Comparison of ENCODE assay signal across 8 cellular contexts in the genomic region with DNA sequence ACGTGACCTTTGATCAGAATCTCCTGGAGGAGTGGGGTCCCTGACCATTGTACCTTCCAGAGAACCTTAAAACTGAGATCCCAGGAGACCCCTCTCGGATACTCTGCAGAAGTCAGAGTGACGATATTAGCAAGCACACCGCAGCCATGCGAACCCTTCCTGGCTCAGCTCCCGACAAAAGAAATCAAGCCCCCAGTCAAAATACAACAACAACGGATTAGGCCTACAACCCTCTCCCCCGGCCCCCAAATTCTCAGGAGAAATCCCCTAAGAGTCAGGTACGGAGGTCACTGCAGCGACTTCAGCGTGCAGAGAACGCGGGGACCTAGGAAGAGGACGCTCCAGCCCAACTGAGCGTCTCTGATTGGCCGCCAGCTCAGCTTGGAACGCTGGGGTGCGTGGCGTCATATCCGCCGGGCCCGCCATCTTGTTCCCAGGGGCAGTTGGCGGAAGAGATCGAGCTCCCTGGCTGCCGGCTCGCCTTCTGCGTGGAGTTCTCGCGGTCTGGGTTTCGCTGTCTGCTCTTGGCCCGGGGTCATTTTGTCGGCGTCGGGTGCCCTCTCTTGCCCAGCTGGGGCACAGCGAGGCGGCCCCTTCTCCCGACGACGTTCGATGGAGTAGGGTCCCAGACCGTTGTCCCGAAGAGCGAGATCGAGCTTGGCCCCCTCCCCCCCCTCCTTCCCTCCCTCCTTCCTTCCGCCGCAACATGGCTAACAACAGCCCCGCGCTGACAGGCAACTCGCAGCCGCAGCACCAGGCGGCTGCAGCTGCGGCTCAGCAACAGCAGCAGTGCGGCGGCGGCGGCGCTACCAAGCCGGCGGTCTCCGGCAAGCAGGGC. TPM values are rescaled to one million over a fixed set of nuclear protein-coding genes. Genes with fewer than 3 reads are reported as not detected.
DNase-seq lines count a peak whose midpoint lies in the region; ATAC-seq and TF ChIP-seq lines count a peak whose summit lies in the region.

A gene with protein sequence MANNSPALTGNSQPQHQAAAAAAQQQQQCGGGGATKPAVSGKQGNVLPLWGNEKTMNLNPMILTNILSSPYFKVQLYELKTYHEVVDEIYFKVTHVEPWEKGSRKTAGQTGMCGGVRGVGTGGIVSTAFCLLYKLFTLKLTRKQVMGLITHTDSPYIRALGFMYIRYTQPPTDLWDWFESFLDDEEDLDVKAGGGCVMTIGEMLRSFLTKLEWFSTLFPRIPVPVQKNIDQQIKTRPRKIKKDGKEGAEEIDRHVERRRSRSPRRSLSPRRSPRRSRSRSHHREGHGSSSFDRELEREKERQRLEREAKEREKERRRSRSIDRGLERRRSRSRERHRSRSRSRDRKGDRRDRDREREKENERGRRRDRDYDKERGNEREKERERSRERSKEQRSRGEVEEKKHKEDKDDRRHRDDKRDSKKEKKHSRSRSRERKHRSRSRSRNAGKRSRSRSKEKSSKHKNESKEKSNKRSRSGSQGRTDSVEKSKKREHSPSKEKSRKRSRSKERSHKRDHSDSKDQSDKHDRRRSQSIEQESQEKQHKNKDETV (plus strand): TSS at position 425 of the 838 bp plus-strand sequence. CDS start 282 bp downstream, at position 707.

- DNase-seq in A673 (ENCODE audit: low spot score): peak; percentile 97
- peak; percentile 82 for DNase-seq in NCI-H2196 treated with DMSO at 0.1 percent for 48 hours (lab: John Stamatoyannopoulos, UW; ENCODE audit: unreplicated experiment)
- DNase-seq in WERI-Rb-1: peak; percentile 94
- peak; percentile 88 for DNase-seq in mammary epithelial cell
- DNase-seq in iPS-NIHi11 (ENCODE audit: low spot score): peak; percentile 95
- peak; percentile 76 for DNase-seq in smooth muscle cell (lab: John Stamatoyannopoulos, UW; ENCODE audit: unreplicated experiment)

- intact Hi-C loops in A673 (cut with micrococcal nuclease; ENCODE audit: unreplicated experiment) (loop anchor here (2.0 to 10.0 kb wide), 2 partner anchors 55 to 203 kb away; a partner anchor contains a TSS), mammary epithelial cell (cut with micrococcal nuclease) (loop anchor here (1.0 to 5.0 kb wide), 6 partner anchors 29 to 420 kb away; a partner anchor contains a TSS)

- H2AFZ ChIP-seq in mammary epithelial cell (ENCODE audit: low read depth, low read length) (peak within 1 kb of the TSS; percentile 92), smooth muscle cell (ENCODE audit: low read depth) (peak within 1 kb of the TSS; percentile 79)

- dilution Hi-C loops in mammary epithelial cell (cut with HindIII; ENCODE audit: low sequenced_read_pairs): no loop called here

- POLR2A ChIA-PET in A673 (lab: Charles Lee; ENCODE audit: low non-redundant PET): interaction anchor here (0.5 kb wide), 1 partner anchor 171 kb away, joined by 13 read pairs; no protein-coding TSS in a partner anchor

- BruUV-seq in A673 (replicated peaks; lab: Mats Ljungman, UMichigan): no TSS peak
- TSS peak; percentile 74 for BruUV-seq in mammary epithelial cell (replicated peaks; lab: Mats Ljungman, UMichigan)

- H3K27me3 ChIP-seq in A673 (replicated peaks; ENCODE audit: insufficient read depth, low read depth, low read length, poor library complexity) (no peaks in the 10 kb centered on the region), WERI-Rb-1 (ENCODE audit: insufficient read depth, low read depth, severe bottlenecking) (no peaks in the 10 kb centered on the region), mammary epithelial cell (ENCODE audit: insufficient read depth, low read length) (no peaks in the 10 kb centered on the region), smooth muscle cell (ENCODE audit: low read depth) (no peaks in the 10 kb centered on the region)

- H3K9me3 ChIP-seq in A673 (ENCODE audit: low read depth, low read length, poor library complexity, severe bottlenecking) (no peaks in the 10 kb centered on the region), WERI-Rb-1 (ENCODE audit: severe bottlenecking) (no peaks in the 10 kb centered on the region), mammary epithelial cell (replicated peaks; ENCODE audit: insufficient read depth, low read length) (no peaks in the 10 kb centered on the region), smooth muscle cell (replicated peaks; ENCODE audit: low read depth) (no peaks in the 10 kb centered on the region)

- H3K27ac ChIP-seq in A673 (ENCODE audit: low read depth, low read length, poor library complexity, severe bottlenecking) (peak within 1 kb of the TSS; percentile 94), WERI-Rb-1 (peak within 1 kb of the TSS; percentile 97), mammary epithelial cell (ENCODE audit: insufficient read depth, low read depth, low read length) (peak within 1 kb of the TSS; percentile 75), smooth muscle cell (ENCODE audit: low read depth) (peak within 1 kb of the TSS; percentile 93)

- under 1% methylated on average over 19 of the region's 60 CpGs for WGBS in mammary epithelial cell (ENCODE audit: low coverage, missing lambda C conversion rate)
- 1% methylated on average over 53 of the region's 60 CpGs for WGBS in smooth muscle cell (ENCODE audit: low lambda C conversion rate)

- H4K20me1 ChIP-seq in mammary epithelial cell (ENCODE audit: insufficient read depth, low read length): peaks cover 2% of the 10 kb centered on the region
- peaks cover 46% of the 10 kb centered on the region for H4K20me1 ChIP-seq in smooth muscle cell (ENCODE audit: low read depth)

- H3K4me2 ChIP-seq in mammary epithelial cell (ENCODE audit: insufficient read depth, low read depth, low read length): peak within 1 kb of the TSS; percentile 91
- H3K4me2 ChIP-seq in smooth muscle cell: peak within 1 kb of the TSS; percentile 95

- H3K4me3 ChIP-seq in A673 (ENCODE audit: low read depth, low read length, poor library complexity, severe bottlenecking) (peak within 1 kb of the TSS; percentile 77), WERI-Rb-1 (ENCODE audit: low read depth, low read length) (peak within 1 kb of the TSS; percentile 99), mammary epithelial cell (replicated peaks in 1 of 3; ENCODE audit: insufficient read depth in 1 of 3, low read depth in 2 of 3, low read length in 3 of 3) (peak within 1 kb of the TSS; percentile 87 to 96 (median 94)), smooth muscle cell (peak within 1 kb of the TSS; percentile 97)

- H3F3A ChIP-seq in smooth muscle cell (ENCODE audit: low read depth): no peaks in the 10 kb centered on the region

- H3K9ac ChIP-seq in mammary epithelial cell (ENCODE audit: insufficient read depth, low read length): peak within 1 kb of the TSS; percentile 92
- H3K9ac ChIP-seq in smooth muscle cell (ENCODE audit: low read depth): peak within 1 kb of the TSS; percentile 92

- ATAC-seq in GM18867 (IDR thresholded peaks at IDR 0.05; ENCODE audit: unreplicated experiment): peak; percentile 96
- peak; percentile 88 for ATAC-seq in HG03103 (IDR thresholded peaks at IDR 0.05; ENCODE audit: low read depth, unreplicated experiment)

- H3K79me2 ChIP-seq in mammary epithelial cell (ENCODE audit: insufficient read depth, low read length) (peaks cover 64% of the 10 kb centered on the region), smooth muscle cell (ENCODE audit: low read depth) (peaks cover 45% of the 10 kb centered on the region)

- no peak for TF ChIP-seq CTCF in A673 (conservative IDR thresholded peaks at IDR 0.05; ENCODE audit: low read depth, low read length)
- no peak for TF ChIP-seq CTCF in WERI-Rb-1 (IDR thresholded peaks at IDR 0.05; ENCODE audit: low read depth, low read length)
- no peak for TF ChIP-seq CTCF in mammary epithelial cell (conservative IDR thresholded peaks at IDR 0.05 in 1 of 2, IDR thresholded peaks at IDR 0.05 in 1 of 2; ENCODE audit: extremely low read depth in 1 of 2, insufficient read depth in 1 of 2, low read depth in 1 of 2, low read length in 2 of 2)
- no peak for TF ChIP-seq CTCF in smooth muscle cell (IDR thresholded peaks at IDR 0.05; ENCODE audit: borderline replicate concordance, insufficient read depth, poor library complexity, severe bottlenecking)

- H3K36me3 ChIP-seq in A673 (ENCODE audit: insufficient read depth, low read length, poor library complexity, severe bottlenecking) (peaks cover 23% of the 10 kb centered on the region), WERI-Rb-1 (peaks cover 41% of the 10 kb centered on the region), mammary epithelial cell (ENCODE audit: insufficient read depth, low read length) (peaks cover 13% of the 10 kb centered on the region), smooth muscle cell (ENCODE audit: low read depth) (peaks cover 19% of the 10 kb centered on the region)

- in situ Hi-C loops in mammary epithelial cell (cut with MboI; ENCODE audit: low sequenced_read_pairs in 2 of 2): loop anchor here in 1 of 2 donors (10.0 kb wide), 1 partner anchor 53 kb away; a partner anchor contains a TSS

- peaks cover 16% of the 10 kb centered on the region for H3K4me1 ChIP-seq in A673 (ENCODE audit: insufficient read depth, low read length, poor library complexity, severe bottlenecking)
- H3K4me1 ChIP-seq in mammary epithelial cell (ENCODE audit: insufficient read depth, low read length): no peaks in the 10 kb centered on the region
- peaks cover 25% of the 10 kb centered on the region for H3K4me1 ChIP-seq in smooth muscle cell (ENCODE audit: low read depth)

- CTCF ChIA-PET in A673 (lab: Charles Lee) (interaction anchor here (0.6 to 1.2 kb wide), 2 partner anchors 132 to 417 kb away, joined by 3 read pairs; a partner anchor contains a TSS), mammary epithelial cell (lab: Charles Lee; ENCODE audit: low non-redundant PET) (interaction anchor here (0.6 to 0.7 kb wide), 2 partner anchors 125 to 199 kb away, joined by 3 to 26 read pairs; no protein-coding TSS in a partner anchor)

RNA-seq across cellular contexts. Expression of the gene that starts here (rescaled TPM):
- total RNA-seq in A673 (2021) (49.3 and 59.5 TPM in 2 replicates), mammary epithelial cell (10 to 100 TPM; 14.5 to 52.2 TPM), smooth muscle cell (28.0 and 38.3 TPM in 2 replicates)
- polyA plus RNA-seq in mammary epithelial cell (20.6 TPM), smooth muscle cell (20.6 and 34.6 TPM in 2 replicates)
- 5.2 TPM for polyA minus RNA-seq in mammary epithelial cell

Comparison
In these comparisons a context has a peak if more than half of its experiments do, and no peak if none do; other contexts are left out.
1. Peak in every context shown above with its lines: DNase-seq, ATAC-seq, H3K4me3 ChIP-seq and H3K27ac ChIP-seq.